In genomic region chr6:43047998-43048397, GRCh38 we compare ENCODE assay signal across 16 cellular contexts. TPM values are rescaled to one million over a fixed set of nuclear protein-coding genes. Genes with fewer than 3 reads are reported as not detected.
DNase-seq lines count a peak whose midpoint lies in the region; ATAC-seq lines count a peak whose summit lies in the region.
"Had no signal": no experiment of that assay in that cellular context is flagged by ENCODE, and none has a peak within 500 bp of the region (broad histone marks: within the 10 kb centered on the region; RNA-seq: fewer than 3 reads in every experiment).

No MANE protein-coding gene starts in this region.

- peak overlapping the region; percentile 42 for H3K27ac Mint-ChIP-seq in activated T-cell treated with anti-CD3 and anti-CD28 coated beads, Interleukin-2, amount 50 U/mL, for 24 hours

- H3K9me3 Mint-ChIP-seq in activated T-cell treated with anti-CD3 and anti-CD28 coated beads, Interleukin-2, amount 50 U/mL, for 24 hours: no peaks in the 10 kb centered on the region
- H3K9me3 Mint-ChIP-seq in activated T-cell treated with anti-CD3 and anti-CD28 coated beads, Interleukin-2, amount 50 U/mL, for 4 hours: no peaks in the 10 kb centered on the region
- H3K9me3 Mint-ChIP-seq: CD4-positive, alpha-beta memory T cell had no signal

- H3K4me3 Mint-ChIP-seq in activated T-cell treated with anti-CD3 and anti-CD28 coated beads, Interleukin-2, amount 50 U/mL, for 24 hours: no peak overlapping the region
- H3K4me3 Mint-ChIP-seq in activated T-cell treated with anti-CD3 and anti-CD28 coated beads, Interleukin-2, amount 50 U/mL, for 4 hours: no peak overlapping the region
- H3K4me3 Mint-ChIP-seq: CD14-positive monocyte; CD4-positive, alpha-beta memory T cell had no signal

- DNase-seq in activated T-cell treated with anti-CD3 and anti-CD28 coated beads, Interleukin-2, amount 50 U/mL, for 24 hours: no peak
- no peak for DNase-seq in activated T-cell treated with anti-CD3 and anti-CD28 coated beads, Interleukin-2, amount 50 U/mL, for 4 hours
- DNase-seq in epidermal melanocyte (ENCODE audit: insufficient read length, low spot score) (peak; percentile 5), GM19240 (ENCODE audit: insufficient read length, low spot score) (no peak)
- DNase-seq: AML-193; CD4-positive, alpha-beta memory T cell; DMS153; DMS79 treated with DMSO at 0.1 percent for 48 hours; GF-D8; GM23248; HCEC 1CT; IMR-90; KBM-7 had no signal

- peaks cover 26% of the 10 kb centered on the region for H3K4me1 Mint-ChIP-seq in activated T-cell treated with anti-CD3 and anti-CD28 coated beads, Interleukin-2, amount 50 U/mL, for 24 hours (ENCODE audit: low read depth)
- H3K4me1 Mint-ChIP-seq in activated T-cell treated with anti-CD3 and anti-CD28 coated beads, Interleukin-2, amount 50 U/mL, for 4 hours (ENCODE audit: low read depth): peaks cover 19% of the 10 kb centered on the region

- peaks cover 83% of the 10 kb centered on the region for H3K36me3 Mint-ChIP-seq in activated T-cell treated with anti-CD3 and anti-CD28 coated beads, Interleukin-2, amount 50 U/mL, for 24 hours (ENCODE audit: low read depth)
- peaks cover 24% of the 10 kb centered on the region for H3K36me3 Mint-ChIP-seq in activated T-cell treated with anti-CD3 and anti-CD28 coated beads, Interleukin-2, amount 50 U/mL, for 4 hours (ENCODE audit: insufficient read depth)

- ATAC-seq in activated T-cell treated with anti-CD3 and anti-CD28 coated beads, Interleukin-2, amount 50 U/mL, for 4 hours: no peak
- no peak for ATAC-seq in HG02588 (IDR thresholded peaks at IDR 0.05; ENCODE audit: unreplicated experiment)
- ATAC-seq: A549 had no signal

- H3K27me3 Mint-ChIP-seq in activated T-cell treated with anti-CD3 and anti-CD28 coated beads, Interleukin-2, amount 50 U/mL, for 24 hours: no peaks in the 10 kb centered on the region
- no peaks in the 10 kb centered on the region for H3K27me3 Mint-ChIP-seq in activated T-cell treated with anti-CD3 and anti-CD28 coated beads, Interleukin-2, amount 50 U/mL, for 4 hours (ENCODE audit: low read depth)
- H3K27me3 Mint-ChIP-seq: CD4-positive, alpha-beta memory T cell had no signal

RNA-seq across cellular contexts. Expression of gene CUL7, which starts 5.7 kb away (rescaled TPM):
- total RNA-seq in activated T-cell treated with anti-CD3 and anti-CD28 coated beads, Interleukin-2, amount 50 U/mL, for 4 hours: 10 to 100 TPM; 13.2 to 15.0 (median 13.3) TPM

RNA-seq across cellular contexts. Expression of gene MRPL2, which starts 11.2 kb away (rescaled TPM):
- 100 to 1,000 TPM in 2 of 3 donors, 10 to 100 TPM in 1; 93.3 to 120 (median 115) TPM for total RNA-seq in activated T-cell treated with anti-CD3 and anti-CD28 coated beads, Interleukin-2, amount 50 U/mL, for 4 hours

RNA-seq across cellular contexts. Expression of gene KLC4, which starts 11.4 kb away (rescaled TPM):
- total RNA-seq in activated T-cell treated with anti-CD3 and anti-CD28 coated beads, Interleukin-2, amount 50 U/mL, for 4 hours: 1 to 10 TPM; 5.4 to 9.1 (median 7.4) TPM

RNA-seq across cellular contexts. Expression of gene RRP36, which starts 26.6 kb away (rescaled TPM):
- total RNA-seq in activated T-cell treated with anti-CD3 and anti-CD28 coated beads, Interleukin-2, amount 50 U/mL, for 4 hours: 100 to 1,000 TPM in 2 of 3 donors, 10 to 100 TPM in 1; 98.1 to 103 (median 100) TPM

RNA-seq across cellular contexts. Expression of gene PTK7, which starts 28.1 kb away (rescaled TPM):
- total RNA-seq in activated T-cell treated with anti-CD3 and anti-CD28 coated beads, Interleukin-2, amount 50 U/mL, for 4 hours: 1 to 10 TPM; 1.3 to 4.3 (median 1.9) TPM
